Comparison of ENCODE assay signal across 25 cellular contexts in the genomic region with DNA sequence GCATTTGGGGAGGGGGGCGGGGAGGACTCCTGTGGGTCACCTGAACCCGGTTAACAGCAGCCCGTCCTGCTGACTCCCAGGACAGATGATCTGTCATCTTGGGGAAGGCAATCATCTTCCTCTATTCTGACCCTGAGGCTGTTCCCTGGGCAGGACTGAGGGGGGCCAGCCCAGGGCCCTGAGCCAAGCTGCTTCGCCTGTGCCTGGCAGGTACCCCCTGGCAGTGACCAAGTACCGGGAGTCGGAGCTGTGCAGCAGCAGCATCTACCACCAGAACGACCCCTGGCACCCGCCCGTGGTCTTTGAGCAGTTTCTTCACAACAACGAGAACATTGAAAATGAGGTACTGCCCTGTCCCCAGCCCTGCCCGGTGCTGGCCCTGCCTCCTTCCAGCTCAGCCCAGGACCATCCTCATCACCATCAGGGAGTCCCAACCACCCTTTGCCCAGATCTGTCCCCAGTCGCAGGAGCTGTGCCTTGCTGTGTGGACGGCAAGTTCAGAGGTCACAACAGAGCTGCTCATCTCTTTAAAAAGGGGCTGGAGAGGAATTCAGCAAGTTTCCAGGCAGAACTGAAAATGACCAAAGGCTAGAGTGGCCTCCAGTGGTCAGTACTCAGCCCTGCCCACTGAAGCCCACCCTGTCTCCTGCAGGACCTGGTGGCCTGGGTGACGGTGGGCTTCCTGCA. TPM values are rescaled to one million over a fixed set of nuclear protein-coding genes. Genes with fewer than 3 reads are reported as not detected.
DNase-seq lines count a peak whose midpoint lies in the region; ATAC-seq and TF ChIP-seq lines count a peak whose summit lies in the region.
"Had no signal": no experiment of that assay in that cellular context is flagged by ENCODE, and none has a peak within 500 bp of the region (broad histone marks: within the 10 kb centered on the region; RNA-seq: fewer than 3 reads in every experiment).

No MANE protein-coding gene starts in this region.

- DNase-seq in H7 (peak; percentile 54), IMR-90 (no peak), esophagus muscularis mucosa (ENCODE audit: extremely low spot score) (peak; percentile 91), mucosa of gallbladder (ENCODE audit: low spot score) (peak; percentile 7), HPDE6-E6E7 (ENCODE audit: extremely low spot score) (no peak)
- DNase-seq: activated CD4-positive, alpha-beta T cell treated with anti-CD3 and anti-CD28 coated beads for 4 hours; activated naive CD8-positive, alpha-beta T cell treated with anti-CD3 and anti-CD28 coated beads for 36 hours; CD4-positive, CD25-positive, alpha-beta regulatory T cell; central memory CD4-positive, alpha-beta T cell; dorsolateral prefrontal cortex; foreskin fibroblast; immature natural killer cell; NCI-H1048; NCI-H1930; NCI-H69; stimulated activated naive B cell treated with anti-CD40 and anti-IgM and Interleukin-4, amounts not matched to agents 10 μg/mL and 1 μg/mL and 100 μg/mL, for 72 hours; T-helper 17 cell had no signal

- H2AFZ ChIP-seq in IMR-90 (replicated peaks; ENCODE audit: low read length, poor library complexity), result no peak overlapping the region

- TF ChIP-seq CTCF in IMR-90 (conservative IDR thresholded peaks at IDR 0.05; ENCODE audit: low read depth, low read length) (no peak), esophagus muscularis mucosa (IDR thresholded peaks at IDR 0.05) (peak in 1 of 3 experiments; percentile 13)

- H2AK9ac ChIP-seq in IMR-90 (replicated peaks; ENCODE audit: low read depth, low read length, poor library complexity), result no peak overlapping the region

- no peak overlapping the region for H3K9ac ChIP-seq in IMR-90 (ENCODE audit: low read depth, low read length)

- intact Hi-C loops in IMR-90 (cut with micrococcal nuclease), result no loop called here
- intact Hi-C loops in esophagus muscularis mucosa (cut with DNase I), result no loop called here

- TF ChIP-seq POLR2A in IMR-90 (IDR thresholded peaks at IDR 0.05; ENCODE audit: low read depth, low read length) (no peak), esophagus muscularis mucosa (IDR thresholded peaks at IDR 0.05; ENCODE audit: low read depth) (no peak)

- H2BK15ac ChIP-seq in IMR-90 (ENCODE audit: low read depth, low read length), result no peak overlapping the region

- no peak for TF ChIP-seq EP300 in esophagus muscularis mucosa (IDR thresholded peaks at IDR 0.05)

- no peaks in the 10 kb centered on the region for H3K27me3 ChIP-seq in H7 (ENCODE audit: control insufficient read depth, insufficient read depth, low read length)
- H3K27me3 ChIP-seq in IMR-90 (ENCODE audit: control insufficient read depth, insufficient read depth, low read length), result peaks cover under 1% of the 10 kb centered on the region; the same call in 1 of the 2 replicates
- peaks cover 0 to 25% (median 0%) of the 10 kb centered on the region in 4 donors for H3K27me3 ChIP-seq in esophagus muscularis mucosa
- H3K27me3 ChIP-seq: ascending aorta had no signal

- H3K9me1 ChIP-seq in IMR-90 (ENCODE audit: insufficient read depth, low read length), result no peaks in the 10 kb centered on the region

- no peaks in the 10 kb centered on the region for H3K79me1 ChIP-seq in IMR-90 (ENCODE audit: low read depth in 1 of 2, low read length in 2 of 2)

- H3K56ac ChIP-seq in IMR-90 (ENCODE audit: extremely low read depth, insufficient read depth, low read length), result no peak overlapping the region

- no TSS peak for BruUV-seq in IMR-90 (replicated peaks; lab: Mats Ljungman, UMichigan)

- no peak overlapping the region for H3K4me2 ChIP-seq in IMR-90 (ENCODE audit: low read depth, low read length)
- H3K4me2 ChIP-seq: smooth muscle cell had no signal

- peak overlapping the region; percentile 24; the same call in 1 of the 2 replicates for H2BK20ac ChIP-seq in IMR-90 (ENCODE audit: low read depth, low read length)

- TF ChIP-seq RAD21 in IMR-90 (IDR thresholded peaks at IDR 0.05; ENCODE audit: low read length), result no peak

- H3K4me3 ChIP-seq in H7 (ENCODE audit: insufficient read depth, low read depth, low read length), result no peak overlapping the region
- no peak overlapping the region for H3K4me3 ChIP-seq in IMR-90 (ENCODE audit: insufficient read depth, low read depth, low read length)
- H3K4me3 ChIP-seq in esophagus muscularis mucosa, result no peak overlapping the region
- H3K4me3 ChIP-seq: ascending aorta, dorsolateral prefrontal cortex, smooth muscle cell had no signal

- H2BK120ac ChIP-seq in IMR-90 (ENCODE audit: low read depth, low read length), result no peak overlapping the region

- no peak overlapping the region for H2BK5ac ChIP-seq in IMR-90 (ENCODE audit: low read depth, low read length, poor library complexity, severe bottlenecking)

- no peak overlapping the region for H4K8ac ChIP-seq in IMR-90 (ENCODE audit: low read depth in 2 of 2, low read length in 2 of 2)

- CTCF ChIA-PET in IMR-90 (lab: Yijun Ruan, JAX), result no interaction called here

- H4K5ac ChIP-seq in IMR-90 (ENCODE audit: low read depth, low read length), result no peak overlapping the region; the same call in 1 of the 2 replicates

- H2AK5ac ChIP-seq in IMR-90 (ENCODE audit: low read depth, low read length), result no peak overlapping the region

- no peak overlapping the region for H3K18ac ChIP-seq in IMR-90 (ENCODE audit: low read depth, low read length)

- dilution Hi-C loops in IMR-90 (cut with HindIII; ENCODE audit: low sequenced_read_pairs, unreplicated experiment), result no loop called here

- 82% methylated on average over 8 of the region's 14 CpGs; no CpG with 5 or more reads in 1 of the 2 experiments for WGBS in IMR-90 (ENCODE audit: extremely low coverage in 2 of 2, insufficient read length in 1 of 2), 2 experiments
- 71% methylated on average over 12 of the region's 14 CpGs for WGBS in esophagus muscularis mucosa

- ATAC-seq in IMR-90 (ENCODE audit: low read depth) (peak; percentile 35), GM19023 (IDR thresholded peaks at IDR 0.05; ENCODE audit: unreplicated experiment) (no peak), HG02840 (IDR thresholded peaks at IDR 0.05; ENCODE audit: low FRiP score, unreplicated experiment) (no peak)
- ATAC-seq: stimulated activated naive B cell treated with anti-CD40 and anti-IgM and Interleukin-4, amounts not matched to agents 10 μg/mL and 1 μg/mL and 100 μg/mL, for 72 hours; T-helper 17 cell had no signal

- in situ Hi-C loops in IMR-90 (cut with MboI; ENCODE audit: low sequenced_read_pairs), result no loop called here

- H3K27ac ChIP-seq in IMR-90 (ENCODE audit: insufficient read depth, low read length) (no peak overlapping the region), esophagus muscularis mucosa (replicated peaks in 1 of 4) (no peak overlapping the region)
- H3K27ac ChIP-seq: ascending aorta, dorsolateral prefrontal cortex had no signal

- no peaks in the 10 kb centered on the region for H4K20me1 ChIP-seq in IMR-90 (ENCODE audit: insufficient read depth, low read length)

- H3K9me3 ChIP-seq in IMR-90 (ENCODE audit: control insufficient read depth, insufficient read depth, low read length) (no peaks in the 10 kb centered on the region; the same call in 1 of the 2 replicates), esophagus muscularis mucosa (no peaks in the 10 kb centered on the region)
- H3K9me3 ChIP-seq: ascending aorta had no signal

- H4K91ac ChIP-seq in IMR-90 (ENCODE audit: insufficient read depth, low read depth, low read length), result no peak overlapping the region

- H3K14ac ChIP-seq in IMR-90 (replicated peaks; ENCODE audit: low read depth, low read length), result no peak overlapping the region

- H3K4me1 ChIP-seq in IMR-90 (ENCODE audit: control insufficient read depth, insufficient read depth, low read length) (no peaks in the 10 kb centered on the region), esophagus muscularis mucosa (no peaks in the 10 kb centered on the region)
- H3K4me1 ChIP-seq: ascending aorta had no signal

- H3K36me3 ChIP-seq in H7 (replicated peaks; ENCODE audit: control insufficient read depth, insufficient read depth, low read length) (no peaks in the 10 kb centered on the region), IMR-90 (ENCODE audit: control insufficient read depth, insufficient read depth, low read length) (no peaks in the 10 kb centered on the region), esophagus muscularis mucosa (no peaks in the 10 kb centered on the region)
- H3K36me3 ChIP-seq: ascending aorta had no signal

- POLR2A ChIA-PET in IMR-90 (lab: Charles Lee; ENCODE audit: unreplicated experiment), result no interaction called here

- no peak overlapping the region for H3K23ac ChIP-seq in IMR-90 (ENCODE audit: low read depth, low read length)

- H3K4ac ChIP-seq in IMR-90 (ENCODE audit: low read depth, low read length), result no peak overlapping the region

TF ChIP-seq in IMR-90, 13 proteins besides CTCF, POLR2A, EP300 and RAD21 (continues in another document):
- TF ChIP-seq MAZ (IDR thresholded peaks at IDR 0.05; ENCODE audit: borderline replicate concordance, low read depth, low read length) (no peak), MAFK (IDR thresholded peaks at IDR 0.05; ENCODE audit: low read depth, low read length) (no peak), SMC3 (IDR thresholded peaks at IDR 0.05; ENCODE audit: low read depth, low read length) (no peak)
- TF ChIP-seq, protein P1, sequence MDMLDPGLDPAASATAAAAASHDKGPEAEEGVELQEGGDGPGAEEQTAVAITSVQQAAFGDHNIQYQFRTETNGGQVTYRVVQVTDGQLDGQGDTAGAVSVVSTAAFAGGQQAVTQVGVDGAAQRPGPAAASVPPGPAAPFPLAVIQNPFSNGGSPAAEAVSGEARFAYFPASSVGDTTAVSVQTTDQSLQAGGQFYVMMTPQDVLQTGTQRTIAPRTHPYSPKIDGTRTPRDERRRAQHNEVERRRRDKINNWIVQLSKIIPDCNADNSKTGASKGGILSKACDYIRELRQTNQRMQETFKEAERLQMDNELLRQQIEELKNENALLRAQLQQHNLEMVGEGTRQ (IDR thresholded peaks at IDR 0.05; ENCODE audit: low read depth, low read length), result no peak

RNA-seq across cellular contexts. Expression of gene AOC1, which starts 8.1 kb away (rescaled TPM):
- not detected in 2 replicates for total RNA-seq in H7 (2014; rRNA removed; shearing (Covaris generic))
- not detected in 2 replicates for total RNA-seq in IMR-90 (2012; rRNA removed)
- polyA plus RNA-seq in IMR-90 (2012; rRNA removed), result not detected in 2 replicates
- polyA plus RNA-seq in IMR-90 (2012; cell fraction: cytosol; rRNA removed), result not detected in 2 replicates
- polyA plus RNA-seq in IMR-90 (2012; cell fraction: nucleus; rRNA removed; ENCODE audit: low replicate concordance), result not detected in 2 replicates
- total RNA-seq in esophagus muscularis mucosa, result under 1 TPM in 3 of 4 donors, not detected in 1; 0.23 to 0.45 (median 0.33) TPM
- total RNA-seq in mucosa of gallbladder, result 8.4 TPM
- total RNA-seq: activated naive CD8-positive, alpha-beta T cell treated with anti-CD3 and anti-CD28 coated beads for 36 hours; activated T-helper 1 cell treated with anti-CD3 and anti-CD28 coated beads, Interleukin-12 subunit alpha, Interleukin-12 subunit beta, Interleukin-2, Interleukin-4 antibody, amounts not matched to agents 30 ng/mL and 10 ng/mL and 1 ng/mL, durations not matched to agents 14 hours and 24 hours and 36 hours; CD4-positive, CD25-positive, alpha-beta regulatory T cell; LHCN-M2; lung microvascular endothelial cell; smooth muscle cell; T-helper 17 cell; temporal lobe had no signal
- polyA plus RNA-seq: CD4-positive, CD25-positive, alpha-beta regulatory T cell; immature natural killer cell; smooth muscle cell had no signal

RNA-seq across cellular contexts. Expression of gene TMEM176A, which starts 59.9 kb away (rescaled TPM):
- not detected in 2 replicates for total RNA-seq in H7 (2014; rRNA removed; shearing (Covaris generic))
- total RNA-seq in IMR-90 (2012; rRNA removed), result not detected in 2 replicates
- not detected in 2 replicates for polyA plus RNA-seq in IMR-90 (2012; rRNA removed)
- not detected in 2 replicates for polyA plus RNA-seq in IMR-90 (2012; cell fraction: cytosol; rRNA removed)
- not detected in 2 replicates for polyA plus RNA-seq in IMR-90 (2012; cell fraction: nucleus; rRNA removed; ENCODE audit: low replicate concordance)
- 10 to 100 TPM; 11.6 to 47.7 (median 35.5) TPM for total RNA-seq in esophagus muscularis mucosa
- 246 TPM for total RNA-seq in mucosa of gallbladder
- total RNA-seq: activated naive CD8-positive, alpha-beta T cell treated with anti-CD3 and anti-CD28 coated beads for 36 hours; activated T-helper 1 cell treated with anti-CD3 and anti-CD28 coated beads, Interleukin-12 subunit alpha, Interleukin-12 subunit beta, Interleukin-2, Interleukin-4 antibody, amounts not matched to agents 30 ng/mL and 10 ng/mL and 1 ng/mL, durations not matched to agents 14 hours and 24 hours and 36 hours; CD4-positive, CD25-positive, alpha-beta regulatory T cell; LHCN-M2; lung microvascular endothelial cell had no signal

Comparison
In these comparisons a context has a peak if more than half of its experiments do, and no peak if none do; other contexts are left out.
1. DNase-seq: peak in H7 (single experiment), esophagus muscularis mucosa (single experiment) and mucosa of gallbladder (single experiment); none in IMR-90 (single experiment) and HPDE6-E6E7 (single experiment).
2. RNA of gene TMEM176A, which starts 59.9 kb away (total RNA-seq): 246 TPM in mucosa of gallbladder (single experiment) and 11.6 to 47.7 TPM in esophagus muscularis mucosa; not detected in H7 and not detected in IMR-90; every median in the first group is over 10 times any median in the second.